Comparison of ENCODE assay signal across 23 cellular contexts in genomic region chr2:232982926-232983668, GRCh38. TPM values are rescaled to one million over a fixed set of nuclear protein-coding genes. Genes with fewer than 3 reads are reported as not detected.
DNase-seq lines count a peak whose midpoint lies in the region; ATAC-seq and TF ChIP-seq lines count a peak whose summit lies in the region.
"Had no signal": no experiment of that assay in that cellular context is flagged by ENCODE, and none has a peak within 500 bp of the region (broad histone marks: within the 10 kb centered on the region; RNA-seq: fewer than 3 reads in every experiment).

No MANE protein-coding gene starts in this region.

- H3K9ac ChIP-seq in DND-41 (ENCODE audit: low read depth, low read length) (no peak overlapping the region), Loucy (ENCODE audit: low read depth, low read length, poor library complexity, severe bottlenecking) (no peak overlapping the region), colonic mucosa (ENCODE audit: low read depth in 2 of 2, low read length in 2 of 2) (no peak overlapping the region)
- H3K9ac ChIP-seq: GM23248 had no signal

- no peaks in the 10 kb centered on the region for H4K20me1 ChIP-seq in DND-41 (ENCODE audit: insufficient read depth, low read length)
- no peaks in the 10 kb centered on the region for H4K20me1 ChIP-seq in Loucy (ENCODE audit: insufficient read depth, low read length, poor library complexity, severe bottlenecking)

- no peaks in the 10 kb centered on the region for H3K9me2 ChIP-seq in Loucy (replicated peaks; ENCODE audit: low read depth, low read length)

- ATAC-seq in DND-41 (ENCODE audit: insufficient read depth, low read depth) (no peak), mucosa of descending colon (no peak), GM19395 (IDR thresholded peaks at IDR 0.05; ENCODE audit: unreplicated experiment) (no peak)
- ATAC-seq: CD8-positive, alpha-beta T cell; esophagus mucosa; gastrocnemius medialis; left colon; Right ventricle myocardium inferior had no signal

- H3K27ac ChIP-seq in DND-41 (ENCODE audit: low read length) (no peak overlapping the region), colonic mucosa (no peak overlapping the region)
- H3K27ac ChIP-seq: cardiac muscle cell, gastrocnemius medialis, GM23248, spleen had no signal

- H3K4me3 ChIP-seq in DND-41 (ENCODE audit: low read depth in 1 of 2, low read length in 2 of 2) (no peak overlapping the region), Loucy (ENCODE audit: low read length, poor library complexity, severe bottlenecking) (no peak overlapping the region), colonic mucosa (no peak overlapping the region), mucosa of descending colon (no peak overlapping the region)
- H3K4me3 ChIP-seq: cardiac muscle cell, gastrocnemius medialis, GM23248, spleen had no signal

- intact Hi-C loops in colonic mucosa (cut with DNase I) (no loop called here), mucosa of descending colon (cut with DNase I, micrococcal nuclease) (no loop called here)

- H3K9me3 Mint-ChIP-seq in activated naive CD4-positive, alpha-beta T cell treated with anti-CD3 and anti-CD28 coated beads, Interleukin-2, amount 10 ng/mL, durations not matched to agents 7 days and 5 days: peaks cover 4% of the 10 kb centered on the region
- H3K9me3 Mint-ChIP-seq: neural crest cell had no signal

- H2AFZ ChIP-seq in DND-41 (ENCODE audit: low read depth, low read length) (no peak overlapping the region), Loucy (ENCODE audit: low read length) (no peak overlapping the region)
- H2AFZ ChIP-seq: GM23248 had no signal

- H3K79me2 ChIP-seq in DND-41 (ENCODE audit: insufficient read depth, low read length) (no peaks in the 10 kb centered on the region), Loucy (ENCODE audit: insufficient read depth, low read length) (no peaks in the 10 kb centered on the region)

- H3K9me3 ChIP-seq in DND-41 (ENCODE audit: insufficient read depth, low read length, severe bottlenecking) (no peaks in the 10 kb centered on the region), Loucy (ENCODE audit: insufficient read depth, low read depth, low read length) (no peaks in the 10 kb centered on the region), colonic mucosa (no peaks in the 10 kb centered on the region), mucosa of descending colon (no peaks in the 10 kb centered on the region)
- H3K9me3 ChIP-seq: gastrocnemius medialis had no signal

- H3K27me3 Mint-ChIP-seq in activated naive CD4-positive, alpha-beta T cell treated with anti-CD3 and anti-CD28 coated beads, Interleukin-2, amount 10 ng/mL, durations not matched to agents 7 days and 5 days: peaks cover 30% of the 10 kb centered on the region

- H3K36me3 ChIP-seq in DND-41 (ENCODE audit: insufficient read depth, low read length) (no peaks in the 10 kb centered on the region), Loucy (ENCODE audit: insufficient read depth, low read length) (no peaks in the 10 kb centered on the region), colonic mucosa (no peaks in the 10 kb centered on the region), mucosa of descending colon (ENCODE audit: low read depth) (no peaks in the 10 kb centered on the region)
- H3K36me3 ChIP-seq: cardiac muscle cell, gastrocnemius medialis, spleen had no signal

- DNase-seq in DND-41 (no peak), colonic mucosa (peak; percentile 13), mucosa of descending colon (peak in 2 of 3 donors; percentile 27 to 30), superior temporal gyrus (ENCODE audit: extremely low spot score) (no peak), SKM-1 (lab: John Stamatoyannopoulos, UW; ENCODE audit: unreplicated experiment) (no peak)
- no peak for DNase-seq in activated naive CD4-positive, alpha-beta T cell treated with anti-CD3 and anti-CD28 coated beads, Interleukin-2, amount 10 ng/mL, durations not matched to agents 7 days and 5 days
- DNase-seq: activated gamma-delta T cell; gastrocnemius medialis; GM23248; left colon; midbrain; NCI-H2081 treated with DMSO at 0.1 percent for 48 hours; NCI-H446 treated with DMSO at 0.1 percent for 48 hours; stimulated activated CD4-positive, alpha-beta T cell treated with anti-CD3 and anti-CD28 coated beads, Interleukin-4, amount 100 ng/mL, for 4 hours had no signal

- H3K4me3 Mint-ChIP-seq in activated naive CD4-positive, alpha-beta T cell treated with anti-CD3 and anti-CD28 coated beads, Interleukin-2, amount 10 ng/mL, durations not matched to agents 7 days and 5 days: no peak overlapping the region
- H3K4me3 Mint-ChIP-seq: CD8-positive, alpha-beta T cell; neural crest cell had no signal

- TF ChIP-seq CTCF in DND-41 (IDR thresholded peaks at IDR 0.05; ENCODE audit: borderline replicate concordance, extremely low read depth, low read length, poor library complexity, severe bottlenecking): peak; percentile 5
- peak; percentile 40; the same call in 1 of the 2 replicates for TF ChIP-seq CTCF in Loucy (conservative IDR thresholded peaks at IDR 0.05; ENCODE audit: low read length)
- no peak for TF ChIP-seq CTCF in colonic mucosa (IDR thresholded peaks at IDR 0.05)
- TF ChIP-seq CTCF in mucosa of descending colon (IDR thresholded peaks at IDR 0.05): no peak

- CTCF ChIA-PET in activated naive CD4-positive, alpha-beta T cell treated with anti-CD3 and anti-CD28 coated beads, Interleukin-2, amount 10 ng/mL, durations not matched to agents 7 days and 5 days (lab: Charles Lee): interaction anchor here (0.6 kb wide), 1 partner anchor 363 kb away, joined by 3 read pairs; no protein-coding TSS in a partner anchor

- H3K27me3 ChIP-seq in DND-41 (ENCODE audit: insufficient read depth, low read length, poor library complexity) (no peaks in the 10 kb centered on the region), Loucy (ENCODE audit: insufficient read depth, low read length, poor library complexity, severe bottlenecking) (no peaks in the 10 kb centered on the region), colonic mucosa (no peaks in the 10 kb centered on the region)
- H3K27me3 ChIP-seq: cardiac muscle cell had no signal

- no peaks in the 10 kb centered on the region for H3K4me1 Mint-ChIP-seq in activated naive CD4-positive, alpha-beta T cell treated with anti-CD3 and anti-CD28 coated beads, Interleukin-2, amount 10 ng/mL, durations not matched to agents 7 days and 5 days
- H3K4me1 Mint-ChIP-seq: neural crest cell had no signal

- no peaks in the 10 kb centered on the region for H3K36me3 Mint-ChIP-seq in activated naive CD4-positive, alpha-beta T cell treated with anti-CD3 and anti-CD28 coated beads, Interleukin-2, amount 10 ng/mL, durations not matched to agents 7 days and 5 days
- H3K36me3 Mint-ChIP-seq: CD8-positive, alpha-beta T cell had no signal

- H3K4me1 ChIP-seq in DND-41 (ENCODE audit: insufficient read depth, low read length) (no peaks in the 10 kb centered on the region), Loucy (ENCODE audit: insufficient read depth, low read length, poor library complexity, severe bottlenecking) (no peaks in the 10 kb centered on the region), colonic mucosa (peaks cover 4% of the 10 kb centered on the region), mucosa of descending colon (ENCODE audit: low read depth) (peaks cover 27% of the 10 kb centered on the region)
- H3K4me1 ChIP-seq: gastrocnemius medialis, spleen had no signal

- H3F3A ChIP-seq in Loucy (ENCODE audit: low read depth): no peaks in the 10 kb centered on the region

- H3K27ac Mint-ChIP-seq in activated naive CD4-positive, alpha-beta T cell treated with anti-CD3 and anti-CD28 coated beads, Interleukin-2, amount 10 ng/mL, durations not matched to agents 7 days and 5 days: no peak overlapping the region
- H3K27ac Mint-ChIP-seq: CD8-positive, alpha-beta T cell had no signal

- H3K4me2 ChIP-seq in DND-41 (ENCODE audit: insufficient read depth, low read length): no peak overlapping the region
- no peak overlapping the region for H3K4me2 ChIP-seq in Loucy (ENCODE audit: low read depth, low read length, poor library complexity, severe bottlenecking)

RNA-seq across cellular contexts. Expression of gene NGEF, which starts 30.0 kb away (rescaled TPM):
- 10 to 100 TPM; 25.6 to 34.0 TPM for total RNA-seq in colonic mucosa
- total RNA-seq in mucosa of descending colon: 10 to 100 TPM; 20.1 to 67.5 (median 38.0) TPM
- total RNA-seq: CD8-positive, alpha-beta T cell had no signal

RNA-seq across cellular contexts. Expression of gene NEU2, which starts 49.4 kb away (rescaled TPM):
- not detected for total RNA-seq in colonic mucosa
- not detected for total RNA-seq in mucosa of descending colon
- total RNA-seq: cardiac muscle cell; CD8-positive, alpha-beta T cell; esophagus mucosa; gastrocnemius medialis; GM23248; left colon; neural crest cell; renal cortical epithelial cell; Right ventricle myocardium inferior; spleen had no signal

Comparison
In these comparisons a context has a peak if more than half of its experiments do, and no peak if none do; other contexts are left out.
1. DNase-seq: peak in colonic mucosa (single experiment) and mucosa of descending colon (2 of 3); none in DND-41 (single experiment), superior temporal gyrus (single experiment), activated naive CD4-positive, alpha-beta T cell treated with anti-CD3 and anti-CD28 coated beads, Interleukin-2, amount 10 ng/mL, durations not matched to agents 7 days and 5 days (single experiment) and SKM-1 (single experiment).
2. CTCF ChIP-seq: peak in DND-41 (single experiment) and Loucy (single experiment); none in colonic mucosa (single experiment) and mucosa of descending colon (single experiment).